13 cellular contexts compared by ENCODE assay signal in the genomic region with DNA sequence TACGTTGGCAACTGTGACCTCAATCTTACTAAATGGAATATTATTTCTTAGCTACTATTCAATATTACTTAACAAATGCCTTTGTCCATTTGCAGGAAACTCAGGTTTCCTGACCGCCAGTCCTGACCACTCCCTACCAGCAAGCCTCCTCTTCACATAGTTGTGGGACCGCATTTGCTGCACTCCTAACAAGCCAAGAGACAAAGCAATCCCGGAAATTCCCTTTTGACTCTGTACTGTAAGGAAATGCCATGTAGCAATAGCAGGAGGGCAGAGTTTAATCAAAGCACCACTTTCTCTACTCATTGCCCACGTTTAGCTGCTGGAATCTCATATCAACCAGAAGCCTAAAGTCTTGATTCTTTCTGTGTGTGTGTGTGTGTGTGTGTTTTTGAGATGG. TPM values are rescaled to one million over a fixed set of nuclear protein-coding genes. Genes with fewer than 3 reads are reported as not detected.
DNase-seq lines count a peak whose midpoint lies in the region; ATAC-seq and TF ChIP-seq lines count a peak whose summit lies in the region.
"Had no signal": no experiment of that assay in that cellular context is flagged by ENCODE, and none has a peak within 500 bp of the region (broad histone marks: within the 10 kb centered on the region; RNA-seq: fewer than 3 reads in every experiment).

No MANE protein-coding gene starts in this region.

- no peaks in the 10 kb centered on the region for H3K9me3 ChIP-seq in right lobe of liver
- H3K9me3 ChIP-seq: stomach had no signal

- ATAC-seq in right lobe of liver (peak; percentile 72 to 94 (median 82)), HG02642 (IDR thresholded peaks at IDR 0.05; ENCODE audit: poor library complexity, unreplicated experiment) (no peak)
- ATAC-seq in effector memory CD8-positive, alpha-beta T cell (replicated peaks) = no peak
- ATAC-seq: activated T-cell treated with anti-CD3 and anti-CD28 coated beads, Interleukin-2, amount 50 U/mL, for 72 hours; T-cell had no signal

- TF ChIP-seq EP300 in Ishikawa (IDR thresholded peaks at IDR 0.05; ENCODE audit: borderline replicate concordance) = no peak

- DNase-seq in dermis blood vessel endothelial cell (peak; percentile 94), right lobe of liver (no peak), NAMALWA (ENCODE audit: low spot score) (no peak), COR-L47 (lab: John Stamatoyannopoulos, UW) (no peak)
- DNase-seq in effector memory CD8-positive, alpha-beta T cell = no peak
- DNase-seq: activated T-cell treated with anti-CD3 and anti-CD28 coated beads, Interleukin-2, amount 50 U/mL, for 72 hours; NCI-H1048; stomach; T-cell had no signal

- 11% methylated on average over 5 of the region's 5 CpGs for WGBS in right lobe of liver (ENCODE audit: insufficient coverage, low coverage, low lambda C conversion rate, missing lambda C conversion rate)

- intact Hi-C loops in right lobe of liver (cut with DNase I) = loop anchor here in 1 of 2 donors (10.0 kb wide), 1 partner anchor 334 kb away; no protein-coding TSS in a partner anchor

- H3K36me3 ChIP-seq in ACC112 (ENCODE audit: insufficient read depth, low read length) = no peaks in the 10 kb centered on the region
- H3K36me3 ChIP-seq in right lobe of liver = no peaks in the 10 kb centered on the region
- H3K36me3 ChIP-seq: stomach had no signal

- no peak for TF ChIP-seq CTCF in right lobe of liver (IDR thresholded peaks at IDR 0.05)

- H3K27ac ChIP-seq in ACC112 (ENCODE audit: low read depth, low read length) (peak overlapping the region; percentile 43), right lobe of liver (no peak overlapping the region)
- H3K27ac ChIP-seq: stomach had no signal

- peak overlapping the region; percentile 67 for H2AFZ ChIP-seq in ACC112 (ENCODE audit: low read length, unreplicated experiment)

- peaks cover 28 to 33% of the 10 kb centered on the region in 2 donors for H3K27me3 Mint-ChIP-seq in effector memory CD8-positive, alpha-beta T cell

- peaks cover 2 to 5% of the 10 kb centered on the region in 2 donors for H3K4me1 Mint-ChIP-seq in effector memory CD8-positive, alpha-beta T cell (ENCODE audit: low read depth in 2 of 2)

- H3K27ac Mint-ChIP-seq in effector memory CD8-positive, alpha-beta T cell = no peak overlapping the region
- H3K27ac Mint-ChIP-seq: activated T-cell treated with anti-CD3 and anti-CD28 coated beads, Interleukin-2, amount 50 U/mL, for 72 hours; T-cell had no signal

- H3K79me2 ChIP-seq in ACC112 (ENCODE audit: control insufficient read depth, insufficient read depth, low read length, unreplicated experiment) = no peaks in the 10 kb centered on the region

- TF ChIP-seq POLR2A in right lobe of liver (IDR thresholded peaks at IDR 0.05) = no peak

- H3K4me1 ChIP-seq in ACC112 (ENCODE audit: control insufficient read depth, insufficient read depth, low read length, unreplicated experiment) = peaks cover 33% of the 10 kb centered on the region
- no peaks in the 10 kb centered on the region for H3K4me1 ChIP-seq in right lobe of liver

- TF ChIP-seq RAD21 in Ishikawa (IDR thresholded peaks at IDR 0.05; ENCODE audit: low read depth) = no peak

- H3K4me3 Mint-ChIP-seq in effector memory CD8-positive, alpha-beta T cell = no peak overlapping the region
- H3K4me3 Mint-ChIP-seq: activated T-cell treated with anti-CD3 and anti-CD28 coated beads, Interleukin-2, amount 50 U/mL, for 72 hours; T-cell had no signal

- H3K9me3 Mint-ChIP-seq in effector memory CD8-positive, alpha-beta T cell = no peaks in the 10 kb centered on the region
- H3K9me3 Mint-ChIP-seq: activated T-cell treated with anti-CD3 and anti-CD28 coated beads, Interleukin-2, amount 50 U/mL, for 72 hours; T-cell had no signal

- H3K27me3 ChIP-seq in ACC112 (ENCODE audit: insufficient read depth, low read length) (no peaks in the 10 kb centered on the region), right lobe of liver (no peaks in the 10 kb centered on the region)
- H3K27me3 ChIP-seq: stomach had no signal

- no peak overlapping the region for H3K4me3 ChIP-seq in ACC112 (ENCODE audit: low read depth, low read length)
- H3K4me3 ChIP-seq in right lobe of liver = no peak overlapping the region
- H3K4me3 ChIP-seq: stomach had no signal

- H3K36me3 Mint-ChIP-seq in effector memory CD8-positive, alpha-beta T cell (ENCODE audit: insufficient read depth) = peaks cover 5% of the 10 kb centered on the region
- H3K36me3 Mint-ChIP-seq: T-cell had no signal

TF ChIP-seq in Ishikawa, 13 proteins besides CTCF, POLR2A, EP300 and RAD21:
- TF ChIP-seq TEAD4 (IDR thresholded peaks at IDR 0.05) (0 out of 2 replicates have a peak, but pooled peaks have one; percentile 19), NFIC (IDR thresholded peaks at IDR 0.05) (no peak)
- TF ChIP-seq, protein P1, sequence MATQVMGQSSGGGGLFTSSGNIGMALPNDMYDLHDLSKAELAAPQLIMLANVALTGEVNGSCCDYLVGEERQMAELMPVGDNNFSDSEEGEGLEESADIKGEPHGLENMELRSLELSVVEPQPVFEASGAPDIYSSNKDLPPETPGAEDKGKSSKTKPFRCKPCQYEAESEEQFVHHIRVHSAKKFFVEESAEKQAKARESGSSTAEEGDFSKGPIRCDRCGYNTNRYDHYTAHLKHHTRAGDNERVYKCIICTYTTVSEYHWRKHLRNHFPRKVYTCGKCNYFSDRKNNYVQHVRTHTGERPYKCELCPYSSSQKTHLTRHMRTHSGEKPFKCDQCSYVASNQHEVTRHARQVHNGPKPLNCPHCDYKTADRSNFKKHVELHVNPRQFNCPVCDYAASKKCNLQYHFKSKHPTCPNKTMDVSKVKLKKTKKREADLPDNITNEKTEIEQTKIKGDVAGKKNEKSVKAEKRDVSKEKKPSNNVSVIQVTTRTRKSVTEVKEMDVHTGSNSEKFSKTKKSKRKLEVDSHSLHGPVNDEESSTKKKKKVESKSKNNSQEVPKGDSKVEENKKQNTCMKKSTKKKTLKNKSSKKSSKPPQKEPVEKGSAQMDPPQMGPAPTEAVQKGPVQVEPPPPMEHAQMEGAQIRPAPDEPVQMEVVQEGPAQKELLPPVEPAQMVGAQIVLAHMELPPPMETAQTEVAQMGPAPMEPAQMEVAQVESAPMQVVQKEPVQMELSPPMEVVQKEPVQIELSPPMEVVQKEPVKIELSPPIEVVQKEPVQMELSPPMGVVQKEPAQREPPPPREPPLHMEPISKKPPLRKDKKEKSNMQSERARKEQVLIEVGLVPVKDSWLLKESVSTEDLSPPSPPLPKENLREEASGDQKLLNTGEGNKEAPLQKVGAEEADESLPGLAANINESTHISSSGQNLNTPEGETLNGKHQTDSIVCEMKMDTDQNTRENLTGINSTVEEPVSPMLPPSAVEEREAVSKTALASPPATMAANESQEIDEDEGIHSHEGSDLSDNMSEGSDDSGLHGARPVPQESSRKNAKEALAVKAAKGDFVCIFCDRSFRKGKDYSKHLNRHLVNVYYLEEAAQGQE (IDR thresholded peaks at IDR 0.05; ENCODE audit: low read depth) = no peak

RNA-seq across cellular contexts. Expression of gene ACBD6, which starts 28.1 kb away (rescaled TPM):
- 48.8 and 52.6 TPM in 2 replicates for total RNA-seq in dermis blood vessel endothelial cell
- 10 to 100 TPM in 4 of 6 experiments, 1 to 10 TPM in 2; 9.5 to 18.9 (median 11.5) TPM for total RNA-seq in right lobe of liver

RNA-seq across cellular contexts. Expression of gene OVAAL, which starts 28.3 kb away (rescaled TPM):
- total RNA-seq in dermis blood vessel endothelial cell (not detected in 2 replicates), right lobe of liver (not detected)
- total RNA-seq: activated T-cell treated with anti-CD3 and anti-CD28 coated beads, Interleukin-2, amount 50 U/mL, for 72 hours; posterior vena cava; stomach; T-cell had no signal

Comparison
In these comparisons a context has a peak if more than half of its experiments do, and no peak if none do; other contexts are left out.
1. ATAC-seq: peak in right lobe of liver (4 of 4); none in HG02642 (single experiment) and effector memory CD8-positive, alpha-beta T cell (single experiment).